ENCODE assay signal across 14 cellular contexts in the genomic region with DNA sequence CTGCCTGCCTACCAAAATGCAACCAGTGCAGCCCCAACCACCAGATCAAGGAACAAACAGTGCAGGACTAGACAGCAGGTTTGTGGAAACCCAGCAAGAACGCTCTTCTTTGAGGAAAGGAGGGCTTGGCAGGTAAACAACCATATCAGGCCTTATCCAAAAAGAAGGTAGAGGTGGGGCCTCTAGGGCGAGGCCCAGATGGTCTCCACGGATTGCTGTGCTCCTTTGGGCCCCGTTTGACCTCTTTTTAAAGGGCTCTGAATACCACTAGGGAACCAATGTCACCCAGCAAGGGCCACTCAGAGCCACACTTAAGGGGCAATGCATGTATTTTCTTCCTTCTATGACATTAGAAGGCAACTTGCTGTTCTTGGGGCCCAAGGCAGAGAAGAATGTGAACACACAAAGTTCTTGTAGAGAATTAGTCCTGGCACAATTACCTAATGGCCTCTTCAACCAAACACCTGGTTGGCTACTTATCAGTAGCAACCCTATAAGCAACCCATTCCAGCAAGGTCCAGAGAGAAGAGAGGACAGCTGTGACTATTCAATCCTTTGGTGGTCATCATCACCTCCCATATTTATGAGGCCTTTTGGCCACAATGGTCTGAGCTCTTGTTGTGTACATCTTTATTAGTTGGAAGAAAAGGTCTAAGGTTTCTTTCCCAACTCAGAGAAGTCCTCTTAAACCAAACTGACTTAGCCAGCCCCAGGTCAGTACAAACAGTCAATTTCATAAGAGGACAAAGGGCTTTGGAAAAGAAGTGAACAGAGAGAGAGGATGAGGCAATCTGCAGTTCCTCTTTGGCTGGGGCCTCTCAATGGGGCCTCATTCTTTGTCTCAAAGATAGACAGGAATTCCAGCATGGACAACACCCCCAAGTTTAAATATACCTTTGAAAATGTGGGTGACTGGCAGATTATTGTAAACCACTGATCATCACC. TPM values are rescaled to one million over a fixed set of nuclear protein-coding genes. Genes with fewer than 3 reads are reported as not detected.
A peak's percentile ranks its signal among the peaks of the same experiment; 100 is the strongest.
DNase-seq lines count a peak whose midpoint lies in the region; ATAC-seq and TF ChIP-seq lines count a peak whose summit lies in the region.
"Had no signal": no experiment of that assay in that cellular context is flagged by ENCODE, and none has a peak within 500 bp of the region (broad histone marks: within the 10 kb centered on the region; RNA-seq: fewer than 3 reads in every experiment).

No MANE protein-coding gene starts in this region.

- no peak for DNase-seq in Right ventricle myocardium superior
- DNase-seq in right atrium auricular region (ENCODE audit: low spot score): no peak
- DNase-seq in choroid plexus epithelial cell (ENCODE audit: low read depth): peak; percentile 82
- DNase-seq in lower lobe of right lung: no peak
- no peak for DNase-seq in activated gamma-delta T cell treated with Interleukin-2 at 50 U/mL for 16 hours
- DNase-seq in A172 (ENCODE audit: low spot score): no peak
- DNase-seq: activated CD8-positive, alpha-beta memory T cell treated with anti-CD3 and anti-CD28 coated beads, Interleukin-2, amount 50 U/mL, for 4 hours; effector CD8-positive, alpha-beta T cell; hypothalamus; SHP77 treated with DMSO at 0.1 percent for 48 hours had no signal

- H3K9me3 ChIP-seq in right atrium auricular region: no peaks in the 10 kb centered on the region
- H3K9me3 ChIP-seq in lower lobe of right lung: no peaks in the 10 kb centered on the region
- H3K9me3 ChIP-seq: adrenal gland, thoracic aorta had no signal

- H3K36me3 ChIP-seq in right atrium auricular region (no peaks in the 10 kb centered on the region), lower lobe of right lung (no peaks in the 10 kb centered on the region)
- H3K36me3 ChIP-seq: adrenal gland, thoracic aorta had no signal

- peaks cover 0 to 11% of the 10 kb centered on the region in 2 donors for H3K4me1 ChIP-seq in right atrium auricular region
- H3K4me1 ChIP-seq in lower lobe of right lung: peaks cover 48% of the 10 kb centered on the region

- no peak overlapping the region for H3K27ac ChIP-seq in right atrium auricular region
- H3K27ac ChIP-seq in lower lobe of right lung: peak overlapping the region; percentile 68

- peak; percentile 55 for ATAC-seq in Right ventricle myocardium superior (ENCODE audit: poor library complexity)
- ATAC-seq in lower lobe of right lung: peak; percentile 76 to 78
- ATAC-seq in HG03175 (IDR thresholded peaks at IDR 0.05; ENCODE audit: unreplicated experiment): no peak
- no peak for ATAC-seq in GM18520 (IDR thresholded peaks at IDR 0.05; ENCODE audit: unreplicated experiment)

- intact Hi-C loops in Right ventricle myocardium superior (cut with DNase I): no loop called here
- intact Hi-C loops in lower lobe of right lung (cut with DNase I): no loop called here

- no peak overlapping the region for H3K4me3 ChIP-seq in right atrium auricular region
- no peak overlapping the region for H3K4me3 ChIP-seq in choroid plexus epithelial cell (ENCODE audit: low read depth, low read length)
- no peak overlapping the region for H3K4me3 ChIP-seq in lower lobe of right lung
- H3K4me3 ChIP-seq: adrenal gland, thoracic aorta had no signal

- no peaks in the 10 kb centered on the region for H3K27me3 ChIP-seq in right atrium auricular region
- H3K27me3 ChIP-seq in lower lobe of right lung (ENCODE audit: low read depth): no peaks in the 10 kb centered on the region
- H3K27me3 ChIP-seq: adrenal gland had no signal

- TF ChIP-seq CTCF in right atrium auricular region (IDR thresholded peaks at IDR 0.05): no peak
- TF ChIP-seq CTCF in choroid plexus epithelial cell (conservative IDR thresholded peaks at IDR 0.05; ENCODE audit: low read depth, low read length): no peak
- TF ChIP-seq CTCF in lower lobe of right lung (IDR thresholded peaks at IDR 0.05): no peak

RNA-seq across cellular contexts. Expression of a gene that starts 36.0 kb away (rescaled TPM):
- total RNA-seq in Right ventricle myocardium superior (36.3 TPM), right atrium auricular region (10 to 100 TPM; 39.2 to 59.0 TPM), lower lobe of right lung (138 TPM)
- 10.3 and 16.1 TPM in 2 replicates for total RNA-seq in A172 (2014; rRNA removed; shearing (Covaris generic))

Comparison
In these comparisons a context has a peak if more than half of its experiments do, and no peak if none do; other contexts are left out.
1. ATAC-seq: peak in Right ventricle myocardium superior (single experiment) and lower lobe of right lung (2 of 2); none in HG03175 (single experiment) and GM18520 (single experiment).